ENCODE assay signal across 22 cellular contexts in genomic region chr2:8752385-8752784, GRCh38.
DNase-seq lines count a peak whose midpoint lies in the region; ATAC-seq and TF ChIP-seq lines count a peak whose summit lies in the region.
"Had no signal": no experiment of that assay in that cellular context is flagged by ENCODE, and none has a peak within 500 bp of the region (broad histone marks: within the 10 kb centered on the region; RNA-seq: fewer than 3 reads in every experiment).

No MANE protein-coding gene starts in this region.

- DNase-seq in GM13977 (ENCODE audit: low spot score) (peak; percentile 27), NCI-H69 (lab: John Stamatoyannopoulos, UW) (peak; percentile 3), HEK293T (ENCODE audit: extremely low spot score) (no peak), NCI-H1694 (lab: John Stamatoyannopoulos, UW) (no peak)
- DNase-seq: activated CD4-positive, alpha-beta T cell treated with anti-CD3 and anti-CD28 coated beads for 36 hours; activated gamma-delta T cell; GM23248; heart right ventricle; midbrain; naive thymus-derived CD4-positive, alpha-beta T cell; NCI-H1048; NCI-H187; NCI-H526 treated with DMSO at 0.1 percent for 48 hours; sigmoid colon; stimulated activated CD4-positive, alpha-beta T cell treated with anti-CD3 and anti-CD28 coated beads, Interleukin-4, amount 100 ng/mL, for 24 hours; T-cell; trophoblast cell had no signal

- in situ Hi-C loops in GM13977 (cut with MboI; ENCODE audit: low pct_unique_long_range_greater_than_20kb, low sequenced_read_pairs, unreplicated experiment), result no loop called here

- ATAC-seq in GM21515 (IDR thresholded peaks at IDR 0.05; ENCODE audit: unreplicated experiment) (peak; percentile 72), HG02938 (IDR thresholded peaks at IDR 0.05; ENCODE audit: unreplicated experiment) (peak; percentile 58), HG02763 (IDR thresholded peaks at IDR 0.05; ENCODE audit: unreplicated experiment) (no peak), GM21447 (IDR thresholded peaks at IDR 0.05; ENCODE audit: unreplicated experiment) (no peak)
- ATAC-seq: activated CD4-positive, alpha-beta T cell treated with anti-CD3 and anti-CD28 coated beads for 36 hours; heart right ventricle; naive thymus-derived CD4-positive, alpha-beta T cell; stimulated activated effector memory CD8-positive, alpha-beta T cell treated with anti-CD3 and anti-CD28 coated beads, Interleukin-12 subunit alpha, Interleukin-12 subunit beta, amount 100 ng/mL, for 72 hours; T-cell had no signal

- CTCF ChIA-PET in HEK293T (lab: Yijun Ruan, JAX), result no interaction called here

- POLR2A ChIA-PET in HEK293T (lab: Yijun Ruan, JAX), result no interaction called here

- no peak for TF ChIP-seq CTCF in GM13977 (IDR thresholded peaks at IDR 0.05; ENCODE audit: extremely low read depth, insufficient read depth, missing control alignments)

TF ChIP-seq in HEK293T, 16 proteins besides CTCF, POLR2A, EP300 and RAD21:
- no peak for TF ChIP-seq HDGF (IDR thresholded peaks at IDR 0.05; ENCODE audit: borderline replicate concordance)
- no peak for TF ChIP-seq SUZ12 (IDR thresholded peaks at IDR 0.05)
- TF ChIP-seq LEF1 (IDR thresholded peaks at IDR 0.05; ENCODE audit: borderline replicate concordance), result no peak
- no peak for TF ChIP-seq FOXA1 (IDR thresholded peaks at IDR 0.05)
- no peak for TF ChIP-seq TARDBP (IDR thresholded peaks at IDR 0.05)
- TF ChIP-seq NFRKB (IDR thresholded peaks at IDR 0.05), result no peak
- TF ChIP-seq FOXK2 (IDR thresholded peaks at IDR 0.05), result no peak
- TF ChIP-seq, protein P1, sequence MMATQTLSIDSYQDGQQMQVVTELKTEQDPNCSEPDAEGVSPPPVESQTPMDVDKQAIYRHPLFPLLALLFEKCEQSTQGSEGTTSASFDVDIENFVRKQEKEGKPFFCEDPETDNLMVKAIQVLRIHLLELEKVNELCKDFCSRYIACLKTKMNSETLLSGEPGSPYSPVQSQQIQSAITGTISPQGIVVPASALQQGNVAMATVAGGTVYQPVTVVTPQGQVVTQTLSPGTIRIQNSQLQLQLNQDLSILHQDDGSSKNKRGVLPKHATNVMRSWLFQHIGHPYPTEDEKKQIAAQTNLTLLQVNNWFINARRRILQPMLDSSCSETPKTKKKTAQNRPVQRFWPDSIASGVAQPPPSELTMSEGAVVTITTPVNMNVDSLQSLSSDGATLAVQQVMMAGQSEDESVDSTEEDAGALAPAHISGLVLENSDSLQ (IDR thresholded peaks at IDR 0.05), result no peak
- TF ChIP-seq ELF4 (IDR thresholded peaks at IDR 0.05), result no peak
- TF ChIP-seq BHLHE40 (IDR thresholded peaks at IDR 0.05; ENCODE audit: borderline replicate concordance), result no peak
- TF ChIP-seq FOXM1 (IDR thresholded peaks at IDR 0.05; ENCODE audit: borderline replicate concordance), result no peak
- TF ChIP-seq L3MBTL2 (conservative IDR thresholded peaks at IDR 0.05), result no peak
- TF ChIP-seq SP1 (IDR thresholded peaks at IDR 0.05), result no peak
- no peak for TF ChIP-seq CTBP1 (IDR thresholded peaks at IDR 0.05; ENCODE audit: borderline replicate concordance)
- TF ChIP-seq ZNF384 (IDR thresholded peaks at IDR 0.05), result no peak
- TF ChIP-seq ARNT (IDR thresholded peaks at IDR 0.05), result no peak

Comparison
In these comparisons a context has a peak if more than half of its experiments do, and no peak if none do; other contexts are left out.
1. DNase-seq: peak in GM13977 (single experiment) and NCI-H69 (single experiment); none in HEK293T (single experiment) and NCI-H1694 (single experiment).
2. ATAC-seq: peak in GM21515 (single experiment) and HG02938 (single experiment); none in HG02763 (single experiment) and GM21447 (single experiment).